Comparison of ENCODE assay signal across 24 cellular contexts in the genomic region with DNA sequence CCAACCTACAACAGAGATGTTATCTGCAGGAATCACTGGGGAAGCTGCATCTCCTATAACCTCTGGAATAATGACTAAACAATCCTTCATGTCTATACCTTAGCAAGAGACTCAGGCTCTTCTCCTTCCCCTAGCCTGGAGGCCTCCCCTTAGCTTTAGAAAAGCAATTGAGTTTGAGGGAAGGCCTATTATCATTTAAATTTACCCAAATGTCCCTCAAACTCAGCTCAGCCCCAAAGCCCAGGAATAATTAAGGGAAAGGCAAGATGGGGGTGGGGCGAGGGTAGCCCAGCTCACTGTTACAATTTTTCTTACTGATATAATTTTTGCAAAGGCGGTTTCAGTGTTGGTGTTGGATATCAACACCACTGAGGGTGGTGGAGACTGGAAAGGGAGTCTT.
DNase-seq lines count a peak whose midpoint lies in the region; ATAC-seq, FAIRE-seq and TF ChIP-seq lines count a peak whose summit lies in the region.
"Had no signal": no experiment of that assay in that cellular context is flagged by ENCODE, and none has a peak within 500 bp of the region (broad histone marks: within the 10 kb centered on the region; RNA-seq: fewer than 3 reads in every experiment).

No MANE protein-coding gene starts in this region.

- FAIRE-seq in endothelial cell of umbilical vein (lab: Jason Lieb, UNC): no peak
- FAIRE-seq: A204.1, bronchial epithelial cell, G401.6 had no signal

- TF ChIP-seq CTCF in Caco-2 (IDR thresholded peaks at IDR 0.05; ENCODE audit: insufficient read depth in 1 of 2, low read depth in 1 of 2, low read length in 1 of 2, severe bottlenecking in 1 of 2, unreplicated experiment in 1 of 2) (no peak), endothelial cell of umbilical vein (IDR thresholded peaks at IDR 0.05; ENCODE audit: extremely low read depth in 1 of 2, insufficient read depth in 1 of 2, low read depth in 1 of 2, low read length in 2 of 2) (no peak), nephron progenitor cell (IDR thresholded peaks at IDR 0.05) (no peak)

- H3K9ac ChIP-seq in NT2/D1 (ENCODE audit: insufficient read length, low read depth): no peak overlapping the region
- H3K9ac ChIP-seq in endothelial cell of umbilical vein (replicated peaks; ENCODE audit: extremely low read depth, insufficient read depth, low read length): peak overlapping the region; percentile 19

- H3K9me3 Mint-ChIP-seq in Caco-2 (ENCODE audit: unreplicated experiment): peaks cover 10% of the 10 kb centered on the region
- H3K9me3 Mint-ChIP-seq in nephron progenitor cell: peaks cover 48% of the 10 kb centered on the region
- peaks cover 6% of the 10 kb centered on the region for H3K9me3 Mint-ChIP-seq in stimulated activated memory B cell treated with anti-CD40 and anti-IgM and Interleukin-4, amounts not matched to agents 10 μg/mL and 1 μg/mL and 100 μg/mL, for 72 hours
- H3K9me3 Mint-ChIP-seq: activated CD4-positive, alpha-beta T cell treated with anti-CD3 and anti-CD28 coated beads, Interleukin-2, amount 10 ng/mL, durations not matched to agents 7 days and 5 days had no signal

- H3K4me1 ChIP-seq in Caco-2 (peaks cover 46% of the 10 kb centered on the region), NT2/D1 (ENCODE audit: insufficient read depth, insufficient read length) (peaks cover 5% of the 10 kb centered on the region), endothelial cell of umbilical vein (ENCODE audit: control insufficient read depth, extremely low read depth, insufficient read depth, low read length) (peaks cover 19% of the 10 kb centered on the region)
- H3K4me1 ChIP-seq: gastroesophageal sphincter, vagina had no signal

- no peaks in the 10 kb centered on the region for H3K9me1 ChIP-seq in endothelial cell of umbilical vein (replicated peaks; ENCODE audit: control insufficient read depth, extremely low read depth, insufficient read depth, low read length)

- ATAC-seq in stimulated activated memory B cell treated with anti-CD40 and anti-IgM and Interleukin-4, amounts not matched to agents 10 μg/mL and 1 μg/mL and 100 μg/mL, for 72 hours: no peak
- ATAC-seq: gastroesophageal sphincter, T-helper 17 cell had no signal

- CTCF ChIA-PET in Caco-2 (lab: Charles Lee): no interaction called here
- CTCF ChIA-PET in endothelial cell of umbilical vein (lab: Charles Lee): interaction anchor here (1.0 to 1.7 kb wide), 5 partner anchors 17 to 300 kb away, joined by 3 to 6 read pairs (median 4); no protein-coding TSS in a partner anchor

- no TSS peak for BruUV-seq in Caco-2 (replicated peaks; lab: Mats Ljungman, UMichigan)
- BruUV-seq in endothelial cell of umbilical vein (replicated peaks; lab: Mats Ljungman, UMichigan): no TSS peak

- TF ChIP-seq POLR2A in endothelial cell of umbilical vein (IDR thresholded peaks at IDR 0.05; ENCODE audit: low read depth, low read length): no peak

- H3K4me3 Mint-ChIP-seq in Caco-2 (ENCODE audit: unreplicated experiment) (peak overlapping the region; percentile 50), nephron progenitor cell (no peak overlapping the region)
- H3K4me3 Mint-ChIP-seq in stimulated activated memory B cell treated with anti-CD40 and anti-IgM and Interleukin-4, amounts not matched to agents 10 μg/mL and 1 μg/mL and 100 μg/mL, for 72 hours: no peak overlapping the region
- H3K4me3 Mint-ChIP-seq: activated CD4-positive, alpha-beta T cell treated with anti-CD3 and anti-CD28 coated beads, Interleukin-2, amount 10 ng/mL, durations not matched to agents 7 days and 5 days; T-helper 17 cell had no signal

- H3K4me3 ChIP-seq in Caco-2 (ENCODE audit: low read depth, low read length) (no peak overlapping the region), NT2/D1 (ENCODE audit: insufficient read length, low read depth) (peak overlapping the region; percentile 13), endothelial cell of umbilical vein (replicated peaks in 1 of 3; ENCODE audit: insufficient read depth in 1 of 3, low read depth in 1 of 3, low read length in 3 of 3) (no peak overlapping the region)
- H3K4me3 ChIP-seq: esophagus muscularis mucosa, gastroesophageal sphincter, vagina had no signal

- H3K4me1 Mint-ChIP-seq in Caco-2 (ENCODE audit: low read depth, unreplicated experiment) (peaks cover 40% of the 10 kb centered on the region), nephron progenitor cell (peaks cover 22% of the 10 kb centered on the region)
- no peaks in the 10 kb centered on the region for H3K4me1 Mint-ChIP-seq in stimulated activated memory B cell treated with anti-CD40 and anti-IgM and Interleukin-4, amounts not matched to agents 10 μg/mL and 1 μg/mL and 100 μg/mL, for 72 hours
- H3K4me1 Mint-ChIP-seq: activated CD4-positive, alpha-beta T cell treated with anti-CD3 and anti-CD28 coated beads, Interleukin-2, amount 10 ng/mL, durations not matched to agents 7 days and 5 days; T-helper 17 cell had no signal

- H4K20me1 ChIP-seq in endothelial cell of umbilical vein (replicated peaks; ENCODE audit: control insufficient read depth, extremely low read depth, insufficient read depth, low read length): no peaks in the 10 kb centered on the region

- dilution Hi-C loops in endothelial cell of umbilical vein (cut with MboI; ENCODE audit: extremely low pct_ligation_motif_present, low sequenced_read_pairs): no loop called here

- no peak for DNase-seq in Caco-2
- DNase-seq in NT2/D1 (ENCODE audit: low read depth, low spot score): peak; percentile 84
- peak; percentile 12 for DNase-seq in endothelial cell of umbilical vein (ENCODE audit: low read depth, low spot score)
- DNase-seq in nephron progenitor cell: no peak
- no peak for DNase-seq in activated CD4-positive, alpha-beta T cell treated with anti-CD3 and anti-CD28 coated beads, Interleukin-2, amount 50 U/mL, for 1 hour
- no peak for DNase-seq in T1000 (lab: John Stamatoyannopoulos, UW)
- DNase-seq in midbrain (lab: John Stamatoyannopoulos, UW): no peak
- DNase-seq: activated CD4-positive, alpha-beta T cell treated with anti-CD3 and anti-CD28 coated beads, Interleukin-2, amount 10 ng/mL, durations not matched to agents 7 days and 5 days; activated CD8-positive, alpha-beta memory T cell treated with anti-CD3 and anti-CD28 coated beads, Interleukin-2, amount 50 U/mL, for 4 hours; activated gamma-delta T cell; Calu3; KBM-7; NCI-H1694 treated with DMSO at 0.1 percent for 48 hours; NCI-H2227 treated with DMSO at 0.1 percent for 48 hours; NCI-H82; stimulated activated CD4-positive, alpha-beta T cell treated with anti-CD3 and anti-CD28 coated beads, Interleukin-15, amount 100 ng/mL, for 24 hours; T-helper 17 cell had no signal

- POLR2A ChIA-PET in Caco-2 (lab: Charles Lee): interaction anchor here (0.6 to 1.4 kb wide), 2 partner anchors 42 to 58 kb away, joined by 6 to 18 read pairs; no protein-coding TSS in a partner anchor
- POLR2A ChIA-PET in endothelial cell of umbilical vein (lab: Charles Lee): no interaction called here

- H3K9me3 ChIP-seq in Caco-2 (peaks cover 1% of the 10 kb centered on the region; the same call in 1 of the 2 replicates), NT2/D1 (ENCODE audit: insufficient read depth, low read length) (peaks cover 16% of the 10 kb centered on the region; the same call in 1 of the 2 replicates), endothelial cell of umbilical vein (replicated peaks; ENCODE audit: control insufficient read depth, insufficient read depth, low read length) (no peaks in the 10 kb centered on the region)
- H3K9me3 ChIP-seq: esophagus muscularis mucosa, gastroesophageal sphincter, vagina had no signal

- H2AFZ ChIP-seq in endothelial cell of umbilical vein (ENCODE audit: low read depth, low read length): no peak overlapping the region

- no peak overlapping the region for H3K4me2 ChIP-seq in endothelial cell of umbilical vein (ENCODE audit: insufficient read depth, low read length)

- H3K36me3 ChIP-seq in Caco-2 (ENCODE audit: control insufficient read depth, insufficient read depth, low read length) (no peaks in the 10 kb centered on the region; the same call in 1 of the 2 replicates), NT2/D1 (ENCODE audit: insufficient read depth, insufficient read length, low read length) (no peaks in the 10 kb centered on the region), endothelial cell of umbilical vein (ENCODE audit: control insufficient read depth in 2 of 2, extremely low read depth in 1 of 2, insufficient read depth in 2 of 2, low read length in 2 of 2) (no peaks in the 10 kb centered on the region)
- H3K36me3 ChIP-seq: esophagus muscularis mucosa, gastroesophageal sphincter, vagina had no signal

- H3K27me3 ChIP-seq in Caco-2 (replicated peaks; ENCODE audit: control insufficient read depth, insufficient read depth, low read length) (no peaks in the 10 kb centered on the region), NT2/D1 (ENCODE audit: insufficient read depth, insufficient read length) (no peaks in the 10 kb centered on the region), endothelial cell of umbilical vein (ENCODE audit: control insufficient read depth in 2 of 2, insufficient read depth in 2 of 2, low read length in 2 of 2) (no peaks in the 10 kb centered on the region)
- H3K27me3 ChIP-seq: esophagus muscularis mucosa, gastroesophageal sphincter, vagina had no signal

- H3K79me2 ChIP-seq in endothelial cell of umbilical vein (ENCODE audit: control insufficient read depth, insufficient read depth, low read length): no peaks in the 10 kb centered on the region

- H3K27ac ChIP-seq in endothelial cell of umbilical vein (ENCODE audit: insufficient read depth, low read depth, low read length): peak overlapping the region; percentile 52
- H3K27ac ChIP-seq: esophagus muscularis mucosa, gastroesophageal sphincter, vagina had no signal

- peaks cover 35% of the 10 kb centered on the region for H3K36me3 Mint-ChIP-seq in Caco-2 (ENCODE audit: insufficient read depth, unreplicated experiment)
- H3K36me3 Mint-ChIP-seq in nephron progenitor cell (ENCODE audit: low read depth): peaks cover 21% of the 10 kb centered on the region
- H3K36me3 Mint-ChIP-seq in stimulated activated memory B cell treated with anti-CD40 and anti-IgM and Interleukin-4, amounts not matched to agents 10 μg/mL and 1 μg/mL and 100 μg/mL, for 72 hours: no peaks in the 10 kb centered on the region

- peak overlapping the region; percentile 92 for H3K27ac Mint-ChIP-seq in Caco-2 (ENCODE audit: unreplicated experiment)
- H3K27ac Mint-ChIP-seq in nephron progenitor cell: peak overlapping the region; percentile 92
- H3K27ac Mint-ChIP-seq in stimulated activated memory B cell treated with anti-CD40 and anti-IgM and Interleukin-4, amounts not matched to agents 10 μg/mL and 1 μg/mL and 100 μg/mL, for 72 hours: no peak overlapping the region
- H3K27ac Mint-ChIP-seq: activated CD4-positive, alpha-beta T cell treated with anti-CD3 and anti-CD28 coated beads, Interleukin-2, amount 10 ng/mL, durations not matched to agents 7 days and 5 days; T-helper 17 cell had no signal

- intact Hi-C loops in Caco-2 (cut with micrococcal nuclease; ENCODE audit: unreplicated experiment): loop anchor here (2.0 kb wide), 1 partner anchor 24 kb away; no protein-coding TSS in a partner anchor
- intact Hi-C loops in endothelial cell of umbilical vein (cut with micrococcal nuclease): loop anchor here (2.0 to 10.0 kb wide), 2 partner anchors 48 to 156 kb away; partner anchors contain the start of gene EEA1

- H3K27me3 Mint-ChIP-seq in Caco-2 (ENCODE audit: insufficient read depth, unreplicated experiment) (no peaks in the 10 kb centered on the region), nephron progenitor cell (ENCODE audit: low read depth, poor library complexity) (peaks cover 2% of the 10 kb centered on the region)
- no peaks in the 10 kb centered on the region for H3K27me3 Mint-ChIP-seq in stimulated activated memory B cell treated with anti-CD40 and anti-IgM and Interleukin-4, amounts not matched to agents 10 μg/mL and 1 μg/mL and 100 μg/mL, for 72 hours

Comparison
In these comparisons a context has a peak if more than half of its experiments do, and no peak if none do; other contexts are left out.
1. DNase-seq: peak in NT2/D1 (single experiment) and endothelial cell of umbilical vein (single experiment); none in Caco-2 (0 of 2), nephron progenitor cell (single experiment), activated CD4-positive, alpha-beta T cell treated with anti-CD3 and anti-CD28 coated beads, Interleukin-2, amount 50 U/mL, for 1 hour (single experiment), T1000 (single experiment) and midbrain (single experiment).